2 cellular contexts compared by ENCODE assay signal in the genomic region with DNA sequence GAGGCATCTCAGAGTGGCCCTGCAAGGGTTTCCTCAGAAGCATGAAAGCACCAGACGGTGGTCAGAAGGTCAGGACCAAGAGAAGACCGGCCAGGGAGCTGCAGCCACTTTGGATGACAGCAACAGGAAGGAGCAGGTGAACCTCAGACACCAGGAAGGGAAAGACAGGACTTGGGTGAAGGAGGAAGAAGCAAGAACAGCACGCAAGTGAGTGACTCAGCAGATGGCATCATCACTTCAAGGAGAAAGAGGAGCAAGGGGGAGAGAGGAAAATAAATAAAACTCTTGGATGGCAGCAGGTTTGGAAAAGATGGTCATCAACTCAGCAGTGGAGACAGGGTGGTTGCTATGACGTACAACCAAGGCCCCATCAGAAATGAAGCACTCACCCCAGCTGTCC.
TF ChIP-seq lines count a peak whose summit lies in the region.

No MANE protein-coding gene starts in this region.

TF ChIP-seq in A549, 52 proteins besides CTCF, POLR2A, EP300 and RAD21 (continued from another document):
- TF ChIP-seq, protein P1, sequence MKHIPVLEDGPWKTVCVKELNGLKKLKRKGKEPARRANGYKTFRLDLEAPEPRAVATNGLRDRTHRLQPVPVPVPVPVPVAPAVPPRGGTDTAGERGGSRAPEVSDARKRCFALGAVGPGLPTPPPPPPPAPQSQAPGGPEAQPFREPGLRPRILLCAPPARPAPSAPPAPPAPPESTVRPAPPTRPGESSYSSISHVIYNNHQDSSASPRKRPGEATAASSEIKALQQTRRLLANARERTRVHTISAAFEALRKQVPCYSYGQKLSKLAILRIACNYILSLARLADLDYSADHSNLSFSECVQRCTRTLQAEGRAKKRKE (CRISPR knock-in tag; IDR thresholded peaks at IDR 0.05; ENCODE audit: low read depth) = no peak
- TF ChIP-seq, protein P2, sequence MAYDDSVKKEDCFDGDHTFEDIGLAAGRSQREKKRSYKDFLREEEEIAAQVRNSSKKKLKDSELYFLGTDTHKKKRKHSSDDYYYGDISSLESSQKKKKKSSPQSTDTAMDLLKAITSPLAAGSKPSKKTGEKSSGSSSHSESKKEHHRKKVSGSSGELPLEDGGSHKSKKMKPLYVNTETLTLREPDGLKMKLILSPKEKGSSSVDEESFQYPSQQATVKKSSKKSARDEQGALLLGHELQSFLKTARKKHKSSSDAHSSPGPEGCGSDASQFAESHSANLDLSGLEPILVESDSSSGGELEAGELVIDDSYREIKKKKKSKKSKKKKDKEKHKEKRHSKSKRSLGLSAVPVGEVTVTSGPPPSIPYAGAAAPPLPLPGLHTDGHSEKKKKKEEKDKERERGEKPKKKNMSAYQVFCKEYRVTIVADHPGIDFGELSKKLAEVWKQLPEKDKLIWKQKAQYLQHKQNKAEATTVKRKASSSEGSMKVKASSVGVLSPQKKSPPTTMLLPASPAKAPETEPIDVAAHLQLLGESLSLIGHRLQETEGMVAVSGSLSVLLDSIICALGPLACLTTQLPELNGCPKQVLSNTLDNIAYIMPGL (CRISPR knock-in tag; IDR thresholded peaks at IDR 0.05; ENCODE audit: borderline replicate concordance) = no peak
- TF ChIP-seq MAFK (IDR thresholded peaks at IDR 0.05; ENCODE audit: partially characterized antibody) = peak; percentile 63
- no peak for TF ChIP-seq MAZ (IDR thresholded peaks at IDR 0.05; ENCODE audit: borderline replicate concordance, low read depth, low read length)
- peak; percentile 22; the same call in 1 of the 2 replicates for TF ChIP-seq FOSL2 (IDR thresholded peaks at IDR 0.05)
- TF ChIP-seq FOSL2 (CRISPR knock-in tag; IDR thresholded peaks at IDR 0.05) = no peak
- no peak for TF ChIP-seq GATA3 (IDR thresholded peaks at IDR 0.05; ENCODE audit: borderline replicate concordance)
- no peak for TF ChIP-seq CBX8 (IDR thresholded peaks at IDR 0.05)
- TF ChIP-seq, protein P3, sequence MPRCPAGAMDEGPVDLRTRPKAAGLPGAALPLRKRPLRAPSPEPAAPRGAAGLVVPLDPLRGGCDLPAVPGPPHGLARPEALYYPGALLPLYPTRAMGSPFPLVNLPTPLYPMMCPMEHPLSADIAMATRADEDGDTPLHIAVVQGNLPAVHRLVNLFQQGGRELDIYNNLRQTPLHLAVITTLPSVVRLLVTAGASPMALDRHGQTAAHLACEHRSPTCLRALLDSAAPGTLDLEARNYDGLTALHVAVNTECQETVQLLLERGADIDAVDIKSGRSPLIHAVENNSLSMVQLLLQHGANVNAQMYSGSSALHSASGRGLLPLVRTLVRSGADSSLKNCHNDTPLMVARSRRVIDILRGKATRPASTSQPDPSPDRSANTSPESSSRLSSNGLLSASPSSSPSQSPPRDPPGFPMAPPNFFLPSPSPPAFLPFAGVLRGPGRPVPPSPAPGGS (IDR thresholded peaks at IDR 0.05) = no peak
- TF ChIP-seq ESRRA (IDR thresholded peaks at IDR 0.05; ENCODE audit: borderline replicate concordance, low read length) = no peak
- TF ChIP-seq RARB (CRISPR knock-in tag; IDR thresholded peaks at IDR 0.05) = no peak

TF ChIP-seq in GM23338, 12 proteins besides CTCF, POLR2A, EP300 and RAD21:
- TF ChIP-seq, protein P4, sequence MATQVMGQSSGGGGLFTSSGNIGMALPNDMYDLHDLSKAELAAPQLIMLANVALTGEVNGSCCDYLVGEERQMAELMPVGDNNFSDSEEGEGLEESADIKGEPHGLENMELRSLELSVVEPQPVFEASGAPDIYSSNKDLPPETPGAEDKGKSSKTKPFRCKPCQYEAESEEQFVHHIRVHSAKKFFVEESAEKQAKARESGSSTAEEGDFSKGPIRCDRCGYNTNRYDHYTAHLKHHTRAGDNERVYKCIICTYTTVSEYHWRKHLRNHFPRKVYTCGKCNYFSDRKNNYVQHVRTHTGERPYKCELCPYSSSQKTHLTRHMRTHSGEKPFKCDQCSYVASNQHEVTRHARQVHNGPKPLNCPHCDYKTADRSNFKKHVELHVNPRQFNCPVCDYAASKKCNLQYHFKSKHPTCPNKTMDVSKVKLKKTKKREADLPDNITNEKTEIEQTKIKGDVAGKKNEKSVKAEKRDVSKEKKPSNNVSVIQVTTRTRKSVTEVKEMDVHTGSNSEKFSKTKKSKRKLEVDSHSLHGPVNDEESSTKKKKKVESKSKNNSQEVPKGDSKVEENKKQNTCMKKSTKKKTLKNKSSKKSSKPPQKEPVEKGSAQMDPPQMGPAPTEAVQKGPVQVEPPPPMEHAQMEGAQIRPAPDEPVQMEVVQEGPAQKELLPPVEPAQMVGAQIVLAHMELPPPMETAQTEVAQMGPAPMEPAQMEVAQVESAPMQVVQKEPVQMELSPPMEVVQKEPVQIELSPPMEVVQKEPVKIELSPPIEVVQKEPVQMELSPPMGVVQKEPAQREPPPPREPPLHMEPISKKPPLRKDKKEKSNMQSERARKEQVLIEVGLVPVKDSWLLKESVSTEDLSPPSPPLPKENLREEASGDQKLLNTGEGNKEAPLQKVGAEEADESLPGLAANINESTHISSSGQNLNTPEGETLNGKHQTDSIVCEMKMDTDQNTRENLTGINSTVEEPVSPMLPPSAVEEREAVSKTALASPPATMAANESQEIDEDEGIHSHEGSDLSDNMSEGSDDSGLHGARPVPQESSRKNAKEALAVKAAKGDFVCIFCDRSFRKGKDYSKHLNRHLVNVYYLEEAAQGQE (IDR thresholded peaks at IDR 0.05; ENCODE audit: unreplicated experiment) = no peak
- TF ChIP-seq, protein P5, sequence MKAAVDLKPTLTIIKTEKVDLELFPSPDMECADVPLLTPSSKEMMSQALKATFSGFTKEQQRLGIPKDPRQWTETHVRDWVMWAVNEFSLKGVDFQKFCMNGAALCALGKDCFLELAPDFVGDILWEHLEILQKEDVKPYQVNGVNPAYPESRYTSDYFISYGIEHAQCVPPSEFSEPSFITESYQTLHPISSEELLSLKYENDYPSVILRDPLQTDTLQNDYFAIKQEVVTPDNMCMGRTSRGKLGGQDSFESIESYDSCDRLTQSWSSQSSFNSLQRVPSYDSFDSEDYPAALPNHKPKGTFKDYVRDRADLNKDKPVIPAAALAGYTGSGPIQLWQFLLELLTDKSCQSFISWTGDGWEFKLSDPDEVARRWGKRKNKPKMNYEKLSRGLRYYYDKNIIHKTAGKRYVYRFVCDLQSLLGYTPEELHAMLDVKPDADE (IDR thresholded peaks at IDR 0.05) = no peak
- TF ChIP-seq, protein P6, sequence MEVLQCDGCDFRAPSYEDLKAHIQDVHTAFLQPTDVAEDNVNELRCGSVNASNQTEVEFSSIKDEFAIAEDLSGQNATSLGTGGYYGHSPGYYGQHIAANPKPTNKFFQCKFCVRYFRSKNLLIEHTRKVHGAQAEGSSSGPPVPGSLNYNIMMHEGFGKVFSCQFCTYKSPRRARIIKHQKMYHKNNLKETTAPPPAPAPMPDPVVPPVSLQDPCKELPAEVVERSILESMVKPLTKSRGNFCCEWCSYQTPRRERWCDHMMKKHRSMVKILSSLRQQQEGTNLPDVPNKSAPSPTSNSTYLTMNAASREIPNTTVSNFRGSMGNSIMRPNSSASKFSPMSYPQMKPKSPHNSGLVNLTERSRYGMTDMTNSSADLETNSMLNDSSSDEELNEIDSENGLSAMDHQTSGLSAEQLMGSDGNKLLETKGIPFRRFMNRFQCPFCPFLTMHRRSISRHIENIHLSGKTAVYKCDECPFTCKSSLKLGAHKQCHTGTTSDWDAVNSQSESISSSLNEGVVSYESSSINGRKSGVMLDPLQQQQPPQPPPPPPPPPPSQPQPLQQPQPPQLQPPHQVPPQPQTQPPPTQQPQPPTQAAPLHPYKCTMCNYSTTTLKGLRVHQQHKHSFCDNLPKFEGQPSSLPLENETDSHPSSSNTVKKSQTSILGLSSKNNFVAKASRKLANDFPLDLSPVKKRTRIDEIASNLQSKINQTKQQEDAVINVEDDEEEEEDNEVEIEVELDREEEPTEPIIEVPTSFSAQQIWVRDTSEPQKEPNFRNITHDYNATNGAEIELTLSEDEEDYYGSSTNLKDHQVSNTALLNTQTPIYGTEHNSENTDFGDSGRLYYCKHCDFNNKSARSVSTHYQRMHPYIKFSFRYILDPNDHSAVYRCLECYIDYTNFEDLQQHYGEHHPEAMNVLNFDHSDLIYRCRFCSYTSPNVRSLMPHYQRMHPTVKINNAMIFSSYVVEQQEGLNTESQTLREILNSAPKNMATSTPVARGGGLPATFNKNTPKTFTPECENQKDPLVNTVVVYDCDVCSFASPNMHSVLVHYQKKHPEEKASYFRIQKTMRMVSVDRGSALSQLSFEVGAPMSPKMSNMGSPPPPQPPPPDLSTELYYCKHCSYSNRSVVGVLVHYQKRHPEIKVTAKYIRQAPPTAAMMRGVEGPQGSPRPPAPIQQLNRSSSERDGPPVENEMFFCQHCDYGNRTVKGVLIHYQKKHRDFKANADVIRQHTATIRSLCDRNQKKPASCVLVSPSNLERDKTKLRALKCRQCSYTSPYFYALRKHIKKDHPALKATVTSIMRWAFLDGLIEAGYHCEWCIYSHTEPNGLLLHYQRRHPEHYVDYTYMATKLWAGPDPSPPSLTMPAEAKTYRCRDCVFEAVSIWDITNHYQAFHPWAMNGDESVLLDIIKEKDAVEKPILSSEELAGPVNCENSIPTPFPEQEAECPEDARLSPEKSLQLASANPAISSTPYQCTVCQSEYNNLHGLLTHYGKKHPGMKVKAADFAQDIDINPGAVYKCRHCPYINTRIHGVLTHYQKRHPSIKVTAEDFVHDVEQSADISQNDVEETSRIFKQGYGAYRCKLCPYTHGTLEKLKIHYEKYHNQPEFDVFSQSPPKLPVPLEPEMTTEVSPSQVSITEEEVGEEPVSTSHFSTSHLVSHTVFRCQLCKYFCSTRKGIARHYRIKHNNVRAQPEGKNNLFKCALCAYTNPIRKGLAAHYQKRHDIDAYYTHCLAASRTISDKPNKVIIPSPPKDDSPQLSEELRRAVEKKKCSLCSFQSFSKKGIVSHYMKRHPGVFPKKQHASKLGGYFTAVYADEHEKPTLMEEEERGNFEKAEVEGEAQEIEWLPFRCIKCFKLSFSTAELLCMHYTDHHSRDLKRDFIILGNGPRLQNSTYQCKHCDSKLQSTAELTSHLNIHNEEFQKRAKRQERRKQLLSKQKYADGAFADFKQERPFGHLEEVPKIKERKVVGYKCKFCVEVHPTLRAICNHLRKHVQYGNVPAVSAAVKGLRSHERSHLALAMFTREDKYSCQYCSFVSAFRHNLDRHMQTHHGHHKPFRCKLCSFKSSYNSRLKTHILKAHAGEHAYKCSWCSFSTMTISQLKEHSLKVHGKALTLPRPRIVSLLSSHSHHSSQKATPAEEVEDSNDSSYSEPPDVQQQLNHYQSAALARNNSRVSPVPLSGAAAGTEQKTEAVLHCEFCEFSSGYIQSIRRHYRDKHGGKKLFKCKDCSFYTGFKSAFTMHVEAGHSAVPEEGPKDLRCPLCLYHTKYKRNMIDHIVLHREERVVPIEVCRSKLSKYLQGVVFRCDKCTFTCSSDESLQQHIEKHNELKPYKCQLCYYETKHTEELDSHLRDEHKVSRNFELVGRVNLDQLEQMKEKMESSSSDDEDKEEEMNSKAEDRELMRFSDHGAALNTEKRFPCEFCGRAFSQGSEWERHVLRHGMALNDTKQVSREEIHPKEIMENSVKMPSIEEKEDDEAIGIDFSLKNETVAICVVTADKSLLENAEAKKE (CRISPR knock-in tag; IDR thresholded peaks at IDR 0.05) = no peak
- TF ChIP-seq JUNB (IDR thresholded peaks at IDR 0.05; ENCODE audit: unreplicated experiment) (no peak), CREB1 (CRISPR knock-in tag; IDR thresholded peaks at IDR 0.05; ENCODE audit: low read depth) (no peak), EZH2 (IDR thresholded peaks at IDR 0.05; ENCODE audit: low read depth, unreplicated experiment) (no peak), STAT1 (IDR thresholded peaks at IDR 0.05; ENCODE audit: unreplicated experiment) (no peak), NANOG (IDR thresholded peaks at IDR 0.05; ENCODE audit: borderline replicate concordance) (no peak), ZNF331 (CRISPR knock-in tag; IDR thresholded peaks at IDR 0.05; ENCODE audit: low read depth) (no peak), EZH2phosphoT487 (IDR thresholded peaks at IDR 0.05; ENCODE audit: unreplicated experiment) (no peak), POLR2AphosphoS5 (IDR thresholded peaks at IDR 0.05; ENCODE audit: low read depth) (no peak), ZNF114 (CRISPR knock-in tag; IDR thresholded peaks at IDR 0.05) (no peak)
TF ChIP-seq in GM23338: peak in this region for 0.
